2 cellular contexts compared by ENCODE assay signal in the genomic region with DNA sequence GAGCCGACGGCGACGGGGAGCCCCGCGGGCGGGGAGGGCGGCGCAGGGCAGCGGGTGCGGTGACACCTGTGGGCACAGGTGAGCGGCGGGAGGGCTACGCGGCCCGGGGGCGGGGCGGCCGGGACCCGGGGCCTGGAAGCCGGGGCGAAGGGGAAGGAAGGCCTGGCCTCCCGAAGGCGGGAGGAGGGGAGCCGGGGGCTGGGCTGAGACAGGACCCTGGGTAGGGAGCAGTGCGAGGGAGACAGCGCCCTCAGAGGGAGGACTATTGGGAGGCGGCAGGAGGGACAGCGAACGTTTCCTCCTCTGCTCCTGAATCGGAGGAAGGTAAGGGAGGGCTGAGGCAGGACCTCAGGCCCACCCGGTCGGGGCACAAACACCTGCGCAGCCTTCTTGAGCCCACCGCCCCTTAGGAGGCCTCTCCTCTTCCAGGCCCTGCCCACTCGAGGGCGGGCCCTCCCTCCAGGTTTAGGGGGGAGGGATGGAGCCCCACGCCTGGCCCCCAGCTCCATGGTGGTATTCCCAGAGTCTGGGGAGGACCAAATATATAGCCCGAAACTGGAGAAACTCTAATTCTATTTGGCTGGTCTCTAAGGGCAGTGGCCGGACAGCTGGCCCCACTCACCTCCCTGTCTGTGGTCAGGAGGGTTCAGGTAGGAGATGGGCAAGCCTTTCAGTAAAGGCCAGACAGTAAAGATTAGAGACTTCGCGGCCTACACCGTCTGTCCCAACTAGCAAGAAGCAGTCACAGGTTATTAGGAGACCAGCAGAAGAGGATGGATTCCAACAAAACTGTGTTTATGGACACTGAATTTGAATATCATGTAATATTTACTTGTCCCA.
TF ChIP-seq lines count a peak whose summit lies in the region.

No MANE protein-coding gene starts in this region.

TF ChIP-seq in A549, 52 proteins besides CTCF, POLR2A, EP300 and RAD21:
- peak; percentile 47; the same call in 1 of the 2 replicates for TF ChIP-seq FOSB (CRISPR knock-in tag; IDR thresholded peaks at IDR 0.05)
- no peak for TF ChIP-seq SREBF2 (IDR thresholded peaks at IDR 0.05)
- TF ChIP-seq, protein P1, sequence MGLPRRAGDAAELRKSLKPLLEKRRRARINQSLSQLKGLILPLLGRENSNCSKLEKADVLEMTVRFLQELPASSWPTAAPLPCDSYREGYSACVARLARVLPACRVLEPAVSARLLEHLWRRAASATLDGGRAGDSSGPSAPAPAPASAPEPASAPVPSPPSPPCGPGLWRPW (IDR thresholded peaks at IDR 0.05): no peak
- TF ChIP-seq, protein P2, sequence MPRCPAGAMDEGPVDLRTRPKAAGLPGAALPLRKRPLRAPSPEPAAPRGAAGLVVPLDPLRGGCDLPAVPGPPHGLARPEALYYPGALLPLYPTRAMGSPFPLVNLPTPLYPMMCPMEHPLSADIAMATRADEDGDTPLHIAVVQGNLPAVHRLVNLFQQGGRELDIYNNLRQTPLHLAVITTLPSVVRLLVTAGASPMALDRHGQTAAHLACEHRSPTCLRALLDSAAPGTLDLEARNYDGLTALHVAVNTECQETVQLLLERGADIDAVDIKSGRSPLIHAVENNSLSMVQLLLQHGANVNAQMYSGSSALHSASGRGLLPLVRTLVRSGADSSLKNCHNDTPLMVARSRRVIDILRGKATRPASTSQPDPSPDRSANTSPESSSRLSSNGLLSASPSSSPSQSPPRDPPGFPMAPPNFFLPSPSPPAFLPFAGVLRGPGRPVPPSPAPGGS (IDR thresholded peaks at IDR 0.05): no peak
- no peak for TF ChIP-seq BHLHE40 (IDR thresholded peaks at IDR 0.05; ENCODE audit: low read depth, low read length)
- TF ChIP-seq, protein P3, sequence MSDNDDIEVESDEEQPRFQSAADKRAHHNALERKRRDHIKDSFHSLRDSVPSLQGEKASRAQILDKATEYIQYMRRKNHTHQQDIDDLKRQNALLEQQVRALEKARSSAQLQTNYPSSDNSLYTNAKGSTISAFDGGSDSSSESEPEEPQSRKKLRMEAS (IDR thresholded peaks at IDR 0.05): no peak
- no peak for TF ChIP-seq CEBPB (IDR thresholded peaks at IDR 0.05)
- TF ChIP-seq ZC3H11A (IDR thresholded peaks at IDR 0.05): no peak
- peak; percentile 87; the same call in 1 of the 2 replicates for TF ChIP-seq TFCP2L1 (CRISPR knock-in tag; IDR thresholded peaks at IDR 0.05)
- TF ChIP-seq CHD2 (IDR thresholded peaks at IDR 0.05; ENCODE audit: low read length, partially characterized antibody): peak; percentile 14
- TF ChIP-seq TP53 (CRISPR knock-in tag; IDR thresholded peaks at IDR 0.05): peak; percentile 58
- peak; percentile 72; the same call in 1 of the 2 replicates for TF ChIP-seq HOXA7 (CRISPR knock-in tag; IDR thresholded peaks at IDR 0.05)
- TF ChIP-seq POLR2AphosphoS2 (conservative IDR thresholded peaks at IDR 0.05; ENCODE audit: low read length): peak; percentile 86; the same call in 1 of the 2 replicates
- no peak for TF ChIP-seq RCOR1 (IDR thresholded peaks at IDR 0.05; ENCODE audit: low read depth, low read length)
- TF ChIP-seq ZFP36 (IDR thresholded peaks at IDR 0.05; ENCODE audit: borderline replicate concordance, partially characterized antibody): no peak
- no peak for TF ChIP-seq HOXB5 (CRISPR knock-in tag; IDR thresholded peaks at IDR 0.05)
- no peak for TF ChIP-seq EHF (CRISPR knock-in tag; IDR thresholded peaks at IDR 0.05)
- TF ChIP-seq ESRRA (IDR thresholded peaks at IDR 0.05; ENCODE audit: borderline replicate concordance, low read length): no peak
- no peak for TF ChIP-seq FOSL2 (IDR thresholded peaks at IDR 0.05)
- TF ChIP-seq FOSL2 (CRISPR knock-in tag; IDR thresholded peaks at IDR 0.05): no peak
- TF ChIP-seq, protein P4, sequence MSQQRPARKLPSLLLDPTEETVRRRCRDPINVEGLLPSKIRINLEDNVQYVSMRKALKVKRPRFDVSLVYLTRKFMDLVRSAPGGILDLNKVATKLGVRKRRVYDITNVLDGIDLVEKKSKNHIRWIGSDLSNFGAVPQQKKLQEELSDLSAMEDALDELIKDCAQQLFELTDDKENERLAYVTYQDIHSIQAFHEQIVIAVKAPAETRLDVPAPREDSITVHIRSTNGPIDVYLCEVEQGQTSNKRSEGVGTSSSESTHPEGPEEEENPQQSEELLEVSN (IDR thresholded peaks at IDR 0.05; ENCODE audit: borderline replicate concordance, low read depth): no peak
- TF ChIP-seq HDAC2 (IDR thresholded peaks at IDR 0.05): no peak
- no peak for TF ChIP-seq KDM1A (IDR thresholded peaks at IDR 0.05; ENCODE audit: low read depth)
- TF ChIP-seq GATA3 (IDR thresholded peaks at IDR 0.05; ENCODE audit: borderline replicate concordance): no peak
- no peak for TF ChIP-seq MAZ (IDR thresholded peaks at IDR 0.05; ENCODE audit: borderline replicate concordance, low read depth, low read length)
- TF ChIP-seq JUN (IDR thresholded peaks at IDR 0.05): no peak
- TF ChIP-seq, protein P5, sequence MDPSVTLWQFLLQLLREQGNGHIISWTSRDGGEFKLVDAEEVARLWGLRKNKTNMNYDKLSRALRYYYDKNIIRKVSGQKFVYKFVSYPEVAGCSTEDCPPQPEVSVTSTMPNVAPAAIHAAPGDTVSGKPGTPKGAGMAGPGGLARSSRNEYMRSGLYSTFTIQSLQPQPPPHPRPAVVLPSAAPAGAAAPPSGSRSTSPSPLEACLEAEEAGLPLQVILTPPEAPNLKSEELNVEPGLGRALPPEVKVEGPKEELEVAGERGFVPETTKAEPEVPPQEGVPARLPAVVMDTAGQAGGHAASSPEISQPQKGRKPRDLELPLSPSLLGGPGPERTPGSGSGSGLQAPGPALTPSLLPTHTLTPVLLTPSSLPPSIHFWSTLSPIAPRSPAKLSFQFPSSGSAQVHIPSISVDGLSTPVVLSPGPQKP (IDR thresholded peaks at IDR 0.05; ENCODE audit: low read depth, low read length): no peak
- TF ChIP-seq, protein P6, sequence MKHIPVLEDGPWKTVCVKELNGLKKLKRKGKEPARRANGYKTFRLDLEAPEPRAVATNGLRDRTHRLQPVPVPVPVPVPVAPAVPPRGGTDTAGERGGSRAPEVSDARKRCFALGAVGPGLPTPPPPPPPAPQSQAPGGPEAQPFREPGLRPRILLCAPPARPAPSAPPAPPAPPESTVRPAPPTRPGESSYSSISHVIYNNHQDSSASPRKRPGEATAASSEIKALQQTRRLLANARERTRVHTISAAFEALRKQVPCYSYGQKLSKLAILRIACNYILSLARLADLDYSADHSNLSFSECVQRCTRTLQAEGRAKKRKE (CRISPR knock-in tag; IDR thresholded peaks at IDR 0.05; ENCODE audit: low read depth): no peak

TF ChIP-seq in endothelial cell of umbilical vein, 7 proteins besides CTCF, POLR2A, EP300 and RAD21:
- TF ChIP-seq GATA2 (IDR thresholded peaks at IDR 0.05; ENCODE audit: insufficient read depth, insufficient read length, low read depth, low read length) (no peak), MYC (IDR thresholded peaks at IDR 0.05; ENCODE audit: low read depth, low read length) (no peak), JUN (IDR thresholded peaks at IDR 0.05; ENCODE audit: borderline replicate concordance, insufficient read depth, insufficient read length, low read depth) (no peak), POLR2AphosphoS5 (IDR thresholded peaks at IDR 0.05; ENCODE audit: insufficient read depth, low read depth, low read length) (no peak), FOS (IDR thresholded peaks at IDR 0.05; ENCODE audit: borderline replicate concordance, insufficient read depth, low read length) (no peak), EZH2 (IDR thresholded peaks at IDR 0.05; ENCODE audit: borderline replicate concordance, low read depth, low read length, severe bottlenecking) (peak; percentile 53)
- TF ChIP-seq, protein P3 (IDR thresholded peaks at IDR 0.05; ENCODE audit: insufficient read depth, insufficient read length): no peak
